13 cellular contexts compared by ENCODE assay signal in genomic region chr12:121829250-121829918, GRCh38. TPM values are rescaled to one million over a fixed set of nuclear protein-coding genes. Genes with fewer than 3 reads are reported as not detected.
DNase-seq lines count a peak whose midpoint lies in the region; ATAC-seq and TF ChIP-seq lines count a peak whose summit lies in the region.
"Had no signal": no experiment of that assay in that cellular context is flagged by ENCODE, and none has a peak within 500 bp of the region (broad histone marks: within the 10 kb centered on the region; RNA-seq: fewer than 3 reads in every experiment).

No MANE protein-coding gene starts in this region.

- H3K9me3 ChIP-seq in Panc1 (ENCODE audit: control insufficient read depth, insufficient read depth, low read depth, low read length): no peaks in the 10 kb centered on the region
- H3K9me3 ChIP-seq: Caco-2, spleen had no signal

- in situ Hi-C loops in Panc1 (cut with HindIII; ENCODE audit: low pct_unique_long_range_greater_than_20kb, low sequenced_read_pairs): no loop called here

- no peak for DNase-seq in activated T-cell treated with anti-CD3 and anti-CD28 coated beads, Interleukin-2, amount 50 U/mL, for 24 hours
- no peak for DNase-seq in activated T-cell treated with anti-CD3 and anti-CD28 coated beads, Interleukin-2, amount 50 U/mL, for 4 hours
- DNase-seq in Panc1 (ENCODE audit: low read depth, low spot score) (no peak), T1000 (lab: John Stamatoyannopoulos, UW) (no peak)
- no peak for DNase-seq in naive thymus-derived CD8-positive, alpha-beta T cell
- DNase-seq: Caco-2; central memory CD4-positive, alpha-beta T cell; foreskin melanocyte; spleen; substantia nigra had no signal

- H3K27ac ChIP-seq in Panc1 (ENCODE audit: low read length): no peak overlapping the region

- H3K27me3 Mint-ChIP-seq in activated T-cell treated with anti-CD3 and anti-CD28 coated beads, Interleukin-2, amount 50 U/mL, for 24 hours: no peaks in the 10 kb centered on the region
- no peaks in the 10 kb centered on the region for H3K27me3 Mint-ChIP-seq in activated T-cell treated with anti-CD3 and anti-CD28 coated beads, Interleukin-2, amount 50 U/mL, for 4 hours (ENCODE audit: low read depth)
- H3K27me3 Mint-ChIP-seq in naive thymus-derived CD8-positive, alpha-beta T cell: no peaks in the 10 kb centered on the region
- H3K27me3 Mint-ChIP-seq: activated naive CD4-positive, alpha-beta T cell treated with anti-CD3 and anti-CD28 coated beads, Interleukin-2, amount 50 U/mL, for 24 hours had no signal

- H3K4me1 Mint-ChIP-seq in activated T-cell treated with anti-CD3 and anti-CD28 coated beads, Interleukin-2, amount 50 U/mL, for 24 hours (ENCODE audit: low read depth): peaks cover 17% of the 10 kb centered on the region
- peaks cover 2% of the 10 kb centered on the region for H3K4me1 Mint-ChIP-seq in activated T-cell treated with anti-CD3 and anti-CD28 coated beads, Interleukin-2, amount 50 U/mL, for 4 hours (ENCODE audit: low read depth)
- peaks cover 0 to 22% (median 16%) of the 10 kb centered on the region in 4 donors for H3K4me1 Mint-ChIP-seq in naive thymus-derived CD8-positive, alpha-beta T cell

- CTCF ChIA-PET in Panc1 (lab: Charles Lee): no interaction called here

- no peak for TF ChIP-seq CTCF in Panc1 (IDR thresholded peaks at IDR 0.05)

- no peak overlapping the region for H3K4me3 Mint-ChIP-seq in activated T-cell treated with anti-CD3 and anti-CD28 coated beads, Interleukin-2, amount 50 U/mL, for 24 hours
- H3K4me3 Mint-ChIP-seq in activated T-cell treated with anti-CD3 and anti-CD28 coated beads, Interleukin-2, amount 50 U/mL, for 4 hours: no peak overlapping the region
- H3K4me3 Mint-ChIP-seq in naive thymus-derived CD8-positive, alpha-beta T cell: peak overlapping the region in 1 of 10 donors; percentile 10
- H3K4me3 Mint-ChIP-seq: activated naive CD4-positive, alpha-beta T cell treated with anti-CD3 and anti-CD28 coated beads, Interleukin-2, amount 50 U/mL, for 24 hours had no signal

- no peak for ATAC-seq in activated T-cell treated with anti-CD3 and anti-CD28 coated beads, Interleukin-2, amount 50 U/mL, for 4 hours
- peak; percentile 54; the same call in 1 of the 2 replicates for ATAC-seq in Panc1
- ATAC-seq in naive thymus-derived CD8-positive, alpha-beta T cell: no peak
- ATAC-seq in GM21515 (IDR thresholded peaks at IDR 0.05; ENCODE audit: unreplicated experiment): no peak
- ATAC-seq: SK-N-SH treated with all-trans-retinoic acid at 6 μM for 48 hours had no signal

- intact Hi-C loops in Panc1 (cut with micrococcal nuclease; ENCODE audit: unreplicated experiment): no loop called here

- H3K9me3 Mint-ChIP-seq in activated T-cell treated with anti-CD3 and anti-CD28 coated beads, Interleukin-2, amount 50 U/mL, for 24 hours: no peaks in the 10 kb centered on the region
- H3K9me3 Mint-ChIP-seq in activated T-cell treated with anti-CD3 and anti-CD28 coated beads, Interleukin-2, amount 50 U/mL, for 4 hours: no peaks in the 10 kb centered on the region
- no peaks in the 10 kb centered on the region for H3K9me3 Mint-ChIP-seq in naive thymus-derived CD8-positive, alpha-beta T cell
- H3K9me3 Mint-ChIP-seq: activated naive CD4-positive, alpha-beta T cell treated with anti-CD3 and anti-CD28 coated beads, Interleukin-2, amount 50 U/mL, for 24 hours had no signal

- peaks cover 77% of the 10 kb centered on the region for H3K36me3 Mint-ChIP-seq in activated T-cell treated with anti-CD3 and anti-CD28 coated beads, Interleukin-2, amount 50 U/mL, for 24 hours (ENCODE audit: low read depth)
- peaks cover 38% of the 10 kb centered on the region for H3K36me3 Mint-ChIP-seq in activated T-cell treated with anti-CD3 and anti-CD28 coated beads, Interleukin-2, amount 50 U/mL, for 4 hours (ENCODE audit: insufficient read depth)
- peaks cover 0 to 74% (median 7%) of the 10 kb centered on the region in 3 donors for H3K36me3 Mint-ChIP-seq in naive thymus-derived CD8-positive, alpha-beta T cell

- POLR2A ChIA-PET in Panc1 (lab: Charles Lee): interaction anchor here (0.6 kb wide), 1 partner anchor 41 kb away, joined by 3 read pairs; no protein-coding TSS in a partner anchor
- POLR2A ChIA-PET in naive thymus-derived CD8-positive, alpha-beta T cell (lab: Charles Lee): no interaction called here

- peaks cover 3% of the 10 kb centered on the region for H3K36me3 ChIP-seq in Panc1 (ENCODE audit: control insufficient read depth, insufficient read depth, low read length)

- BruUV-seq in Panc1 (replicated peaks; lab: Mats Ljungman, UMichigan): no TSS peak

- no peaks in the 10 kb centered on the region for H3K4me1 ChIP-seq in Panc1 (ENCODE audit: control insufficient read depth, insufficient read depth, low read length)
- H3K4me1 ChIP-seq: Caco-2 had no signal

- H3K27me3 ChIP-seq in Panc1 (ENCODE audit: control insufficient read depth, insufficient read depth, low read length): no peaks in the 10 kb centered on the region
- H3K27me3 ChIP-seq: spleen had no signal

- no peak overlapping the region for H3K4me3 ChIP-seq in Panc1 (ENCODE audit: low read depth in 2 of 2, low read length in 2 of 2)
- H3K4me3 ChIP-seq: spleen had no signal

- H3K27ac Mint-ChIP-seq in activated T-cell treated with anti-CD3 and anti-CD28 coated beads, Interleukin-2, amount 50 U/mL, for 24 hours: peak overlapping the region; percentile 49
- peak overlapping the region in 7 of 10 donors; percentile 5 to 69 (median 53) for H3K27ac Mint-ChIP-seq in naive thymus-derived CD8-positive, alpha-beta T cell
- H3K27ac Mint-ChIP-seq: activated naive CD4-positive, alpha-beta T cell treated with anti-CD3 and anti-CD28 coated beads, Interleukin-2, amount 50 U/mL, for 24 hours had no signal

RNA-seq across cellular contexts. Expression of gene SETD1B, which starts 25.6 kb away (rescaled TPM):
- 10 to 100 TPM; 30.4 to 32.7 (median 31.7) TPM for total RNA-seq in activated T-cell treated with anti-CD3 and anti-CD28 coated beads, Interleukin-2, amount 50 U/mL, for 4 hours
- total RNA-seq in Panc1 (2021; ENCODE audit: unreplicated experiment): 31.2 TPM
- polyA plus RNA-seq in Panc1 (2012; ENCODE audit: insufficient read length): 24.0 TPM
- total RNA-seq in naive thymus-derived CD8-positive, alpha-beta T cell: 10 to 100 TPM; 92.8 to 93.8 TPM
- 1 to 10 TPM in 2 of 3 donors, under 1 TPM in 1; 0.98 to 3.7 (median 2.8) TPM for polyA plus RNA-seq in naive thymus-derived CD8-positive, alpha-beta T cell

RNA-seq across cellular contexts. Expression of gene HPD, which starts 29.3 kb away (rescaled TPM):
- total RNA-seq in activated T-cell treated with anti-CD3 and anti-CD28 coated beads, Interleukin-2, amount 50 U/mL, for 4 hours: under 1 TPM; 0.20 to 0.27 (median 0.26) TPM
- 0.51 TPM for total RNA-seq in Panc1 (2021; ENCODE audit: unreplicated experiment)
- 0.57 TPM for polyA plus RNA-seq in Panc1 (2012; ENCODE audit: insufficient read length)
- not detected for total RNA-seq in naive thymus-derived CD8-positive, alpha-beta T cell
- not detected for polyA plus RNA-seq in naive thymus-derived CD8-positive, alpha-beta T cell

RNA-seq across cellular contexts. Expression of gene RHOF, which starts 35.9 kb away (rescaled TPM):
- 10 to 100 TPM; 80.7 to 94.6 (median 85.8) TPM for total RNA-seq in activated T-cell treated with anti-CD3 and anti-CD28 coated beads, Interleukin-2, amount 50 U/mL, for 4 hours
- 71.8 TPM for total RNA-seq in Panc1 (2021; ENCODE audit: unreplicated experiment)
- polyA plus RNA-seq in Panc1 (2012; ENCODE audit: insufficient read length): 81.8 TPM
- total RNA-seq in naive thymus-derived CD8-positive, alpha-beta T cell: 100 to 1,000 TPM; 176 to 178 TPM
- polyA plus RNA-seq in naive thymus-derived CD8-positive, alpha-beta T cell: 100 to 1,000 TPM in 1 of 3 donors, 10 to 100 TPM in 2; 79.9 to 101 (median 80.1) TPM

RNA-seq across cellular contexts. Expression of gene PSMD9, which starts 59.2 kb away (rescaled TPM):
- 100 to 1,000 TPM in 2 of 3 donors, 10 to 100 TPM in 1; 97.7 to 106 (median 103) TPM for total RNA-seq in activated T-cell treated with anti-CD3 and anti-CD28 coated beads, Interleukin-2, amount 50 U/mL, for 4 hours
- 62.7 TPM for total RNA-seq in Panc1 (2021; ENCODE audit: unreplicated experiment)
- 109 TPM for polyA plus RNA-seq in Panc1 (2012; ENCODE audit: insufficient read length)
- 10 to 100 TPM; 35.1 to 41.4 TPM for total RNA-seq in naive thymus-derived CD8-positive, alpha-beta T cell
- polyA plus RNA-seq in naive thymus-derived CD8-positive, alpha-beta T cell: 10 to 100 TPM; 88.4 to 90.5 (median 89.4) TPM
